ENCODE assay signal across 8 cellular contexts in the genomic region with DNA sequence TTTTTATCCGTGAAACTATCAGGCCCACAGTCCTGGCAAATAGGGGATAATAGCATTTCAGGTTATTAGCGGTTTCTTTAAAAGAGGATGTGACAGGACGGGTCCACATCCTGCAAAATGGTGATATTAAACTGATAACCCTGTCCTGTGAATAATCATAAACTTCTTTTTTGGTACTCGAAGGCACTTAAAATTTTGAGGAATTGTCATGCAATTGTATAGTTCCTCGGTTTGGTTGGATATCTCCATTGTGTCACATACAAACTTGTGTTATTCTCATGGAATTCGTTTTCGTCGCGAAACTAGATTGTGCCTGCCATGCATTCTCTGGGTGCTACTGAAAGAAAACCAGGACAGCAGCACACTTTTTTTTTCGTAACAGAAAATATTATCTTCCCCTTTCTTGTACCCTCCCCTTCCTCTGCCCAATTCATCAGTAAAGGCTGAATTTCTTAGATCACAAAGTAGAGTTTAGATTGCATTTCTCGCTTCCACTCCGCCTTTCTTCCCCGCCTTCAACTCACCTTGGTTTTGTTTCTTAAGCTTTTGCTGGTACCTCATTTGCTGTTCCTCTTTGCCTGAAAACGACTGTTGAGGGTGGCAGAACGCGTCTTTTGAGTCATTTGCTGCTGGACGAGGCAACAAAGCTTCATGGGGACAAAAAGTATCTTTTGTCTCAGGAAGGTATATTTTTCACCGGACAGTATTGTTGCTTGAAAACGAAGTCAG. TPM values are rescaled to one million over a fixed set of nuclear protein-coding genes. Genes with fewer than 3 reads are reported as not detected.
DNase-seq lines count a peak whose midpoint lies in the region; ATAC-seq and TF ChIP-seq lines count a peak whose summit lies in the region.

No MANE protein-coding gene starts in this region.

- peak overlapping the region; percentile 71 to 97 (median 84) for H3K4me3 ChIP-seq in heart right ventricle

- H3K4me1 ChIP-seq in heart right ventricle: peaks cover 0 to 36% (median 7%) of the 10 kb centered on the region in 9 donors

- H3K36me3 ChIP-seq in heart right ventricle: no peaks in the 10 kb centered on the region

- intact Hi-C loops in heart right ventricle (cut with DNase I): loop anchor here in 6 of 10 donors (2.0 to 10.0 kb wide), 8 partner anchors 60 to 297 kb away; no protein-coding TSS in a partner anchor
- intact Hi-C loops in Right ventricle myocardium inferior (cut with DNase I): loop anchor here (2.0 to 5.0 kb wide), 5 partner anchors 33 to 300 kb away; no protein-coding TSS in a partner anchor

- 10 to 21% methylated on average over 19 of the region's 19 CpGs for WGBS in heart right ventricle, 2 donors

- peak overlapping the region; percentile 66 to 93 (median 84) for H3K27ac ChIP-seq in heart right ventricle

- peak overlapping the region; percentile 60 to 72 for H3K27ac Mint-ChIP-seq in natural killer cell treated with Interleukin-12 subunit alpha and Interleukin-12 subunit beta and Interleukin-15 and Interleukin-18, amount 100 ng/mL, for 72 hours

- H3K9me3 Mint-ChIP-seq in natural killer cell treated with Interleukin-12 subunit alpha and Interleukin-12 subunit beta and Interleukin-15 and Interleukin-18, amount 100 ng/mL, for 72 hours: no peaks in the 10 kb centered on the region

- no peak overlapping the region for H3K4me3 Mint-ChIP-seq in natural killer cell treated with Interleukin-12 subunit alpha and Interleukin-12 subunit beta and Interleukin-15 and Interleukin-18, amount 100 ng/mL, for 72 hours

- no peaks in the 10 kb centered on the region for H3K27me3 ChIP-seq in heart right ventricle

- DNase-seq in heart right ventricle (no peak), Right ventricle myocardium inferior (ENCODE audit: missing footprints) (no peak), MV-4-11 (lab: John Stamatoyannopoulos, UW) (peak; percentile 38), dermis blood vessel endothelial cell (peak; percentile 17), GM19238 (ENCODE audit: insufficient read length, low spot score) (no peak), NCI-H2196 treated with DMSO at 0.1 percent for 48 hours (lab: John Stamatoyannopoulos, UW; ENCODE audit: unreplicated experiment) (no peak), retina (no peak)
- DNase-seq in natural killer cell treated with Interleukin-12 subunit alpha and Interleukin-12 subunit beta and Interleukin-15 and Interleukin-18, amount 100 ng/mL, for 72 hours (ENCODE audit: low spot score): no peak

- TF ChIP-seq CTCF in heart right ventricle (IDR thresholded peaks at IDR 0.05): no peak

- no peaks in the 10 kb centered on the region for H3K36me3 Mint-ChIP-seq in natural killer cell treated with Interleukin-12 subunit alpha and Interleukin-12 subunit beta and Interleukin-15 and Interleukin-18, amount 100 ng/mL, for 72 hours

- no peak for ATAC-seq in heart right ventricle
- ATAC-seq in Right ventricle myocardium inferior: no peak
- no peak for ATAC-seq in natural killer cell treated with Interleukin-12 subunit alpha and Interleukin-12 subunit beta and Interleukin-15 and Interleukin-18, amount 100 ng/mL, for 72 hours

- peaks cover 22 to 39% of the 10 kb centered on the region in 2 donors for H3K4me1 Mint-ChIP-seq in natural killer cell treated with Interleukin-12 subunit alpha and Interleukin-12 subunit beta and Interleukin-15 and Interleukin-18, amount 100 ng/mL, for 72 hours (ENCODE audit: low read depth in 2 of 2)

- peaks cover 0 to 10% (median 0%) of the 10 kb centered on the region in 11 donors for H3K9me3 ChIP-seq in heart right ventricle

- no peaks in the 10 kb centered on the region for H3K27me3 Mint-ChIP-seq in natural killer cell treated with Interleukin-12 subunit alpha and Interleukin-12 subunit beta and Interleukin-15 and Interleukin-18, amount 100 ng/mL, for 72 hours

RNA-seq across cellular contexts. Expression of a gene that starts 1.3 kb away (rescaled TPM):
- 10 to 100 TPM; 47.4 to 76.3 (median 58.2) TPM for total RNA-seq in heart right ventricle
- polyA plus RNA-seq in heart right ventricle: 10 to 100 TPM; 20.5 to 22.6 TPM
- 65.7 TPM for total RNA-seq in Right ventricle myocardium inferior
- 25.7 and 39.1 TPM in 2 replicates for total RNA-seq in dermis blood vessel endothelial cell
- 10 to 100 TPM; 17.8 to 19.5 TPM for total RNA-seq in natural killer cell treated with Interleukin-12 subunit alpha and Interleukin-12 subunit beta and Interleukin-15 and Interleukin-18, amount 100 ng/mL, for 72 hours

Comparison
In these comparisons a context has a peak if more than half of its experiments do, and no peak if none do; other contexts are left out.
1. DNase-seq: peak in MV-4-11 (single experiment) and dermis blood vessel endothelial cell (single experiment); none in heart right ventricle (0 of 2), Right ventricle myocardium inferior (single experiment), natural killer cell treated with Interleukin-12 subunit alpha and Interleukin-12 subunit beta and Interleukin-15 and Interleukin-18, amount 100 ng/mL, for 72 hours (single experiment), GM19238 (single experiment), NCI-H2196 treated with DMSO at 0.1 percent for 48 hours (single experiment) and retina (single experiment).